Comparison of ENCODE assay signal across 13 cellular contexts in genomic region chr7:22647451-22648257, GRCh38.
DNase-seq lines count a peak whose midpoint lies in the region; ATAC-seq and TF ChIP-seq lines count a peak whose summit lies in the region.
"Had no signal": no experiment of that assay in that cellular context is flagged by ENCODE, and none has a peak within 500 bp of the region (broad histone marks: within the 10 kb centered on the region; RNA-seq: fewer than 3 reads in every experiment).

No MANE protein-coding gene starts in this region.

- H3K79me2 ChIP-seq in osteoblast (ENCODE audit: insufficient read depth, low read length): no peaks in the 10 kb centered on the region

- peaks cover 69% of the 10 kb centered on the region for H3K9me3 Mint-ChIP-seq in endodermal cell

- 91 to 97% methylated on average over 3 of the region's 3 CpGs for WGBS in endodermal cell (ENCODE audit: insufficient coverage in 1 of 2, insufficient read length in 1 of 2), 2 experiments

- H3K27me3 Mint-ChIP-seq in endodermal cell (ENCODE audit: insufficient read depth): no peaks in the 10 kb centered on the region

- no peaks in the 10 kb centered on the region for H3K4me1 ChIP-seq in endodermal cell (ENCODE audit: control insufficient read depth, insufficient read depth, low read length)
- H3K4me1 ChIP-seq in osteoblast (ENCODE audit: insufficient read depth, low read length): peaks cover 35% of the 10 kb centered on the region
- H3K4me1 ChIP-seq: spleen had no signal

- no peaks in the 10 kb centered on the region for H4K20me1 ChIP-seq in osteoblast (ENCODE audit: insufficient read depth, low read length)

- DNase-seq in DMS53 treated with DMSO at 0.1 percent for 48 hours (lab: John Stamatoyannopoulos, UW; ENCODE audit: unreplicated experiment) (peak; percentile 31), RPMI7951 (ENCODE audit: low read depth) (peak; percentile 100), endodermal cell (no peak), osteoblast (ENCODE audit: insufficient read length, low spot score, missing footprints) (no peak), D341Med (ENCODE audit: low spot score) (no peak)
- no peak for DNase-seq in activated naive CD4-positive, alpha-beta T cell treated with Interleukin-2 at 50 U/mL for 16 hours
- DNase-seq: activated naive CD8-positive, alpha-beta T cell treated with anti-CD3 and anti-CD28 coated beads for 36 hours; NCI-H1436 treated with DMSO at 0.1 percent for 48 hours; NCI-H82; spleen had no signal

- H3K27me3 ChIP-seq in endodermal cell (ENCODE audit: control insufficient read depth, insufficient read depth, low read length, poor library complexity, severe bottlenecking) (no peaks in the 10 kb centered on the region), osteoblast (ENCODE audit: insufficient read depth, low read length) (no peaks in the 10 kb centered on the region)
- H3K27me3 ChIP-seq: spleen had no signal

- TF ChIP-seq CTCF in endodermal cell (conservative IDR thresholded peaks at IDR 0.05) (no peak), osteoblast (IDR thresholded peaks at IDR 0.05; ENCODE audit: extremely low read depth, low read depth, low read length) (no peak)

- H3K9ac ChIP-seq in endodermal cell (ENCODE audit: extremely low read depth, low read length, poor library complexity, severe bottlenecking): no peak overlapping the region

- peaks cover 90% of the 10 kb centered on the region for H3K36me3 Mint-ChIP-seq in endodermal cell (ENCODE audit: low read depth)

- H3K4me3 ChIP-seq in endodermal cell (ENCODE audit: low read length) (peak overlapping the region; percentile 63), osteoblast (ENCODE audit: insufficient read depth, low read length) (no peak overlapping the region)
- H3K4me3 ChIP-seq: spleen had no signal

- no peak for ATAC-seq in GM19023 (IDR thresholded peaks at IDR 0.05; ENCODE audit: unreplicated experiment)
- ATAC-seq in HG03196 (IDR thresholded peaks at IDR 0.05; ENCODE audit: unreplicated experiment): no peak

- H3K4me3 Mint-ChIP-seq in endodermal cell: no peak overlapping the region
- H3K4me3 Mint-ChIP-seq: activated naive CD8-positive, alpha-beta T cell treated with anti-CD3 and anti-CD28 coated beads for 36 hours; nephron had no signal

- H3K9me3 ChIP-seq in endodermal cell (ENCODE audit: control insufficient read depth, low read length) (peaks cover 97% of the 10 kb centered on the region), osteoblast (ENCODE audit: low read depth, low read length) (peaks cover 4% of the 10 kb centered on the region)

- no peak overlapping the region for H3K4me2 ChIP-seq in osteoblast (ENCODE audit: insufficient read depth, low read length)

- peaks cover 2% of the 10 kb centered on the region for H3K4me1 Mint-ChIP-seq in endodermal cell
- H3K4me1 Mint-ChIP-seq: activated naive CD8-positive, alpha-beta T cell treated with anti-CD3 and anti-CD28 coated beads for 36 hours; nephron had no signal

- no peak overlapping the region for H3K27ac Mint-ChIP-seq in endodermal cell
- H3K27ac Mint-ChIP-seq: activated naive CD8-positive, alpha-beta T cell treated with anti-CD3 and anti-CD28 coated beads for 36 hours; nephron had no signal

- H2AFZ ChIP-seq in osteoblast (ENCODE audit: low read length): no peak overlapping the region

- H3K27ac ChIP-seq in endodermal cell (ENCODE audit: low read depth, low read length) (no peak overlapping the region), osteoblast (ENCODE audit: low read depth, low read length) (peak overlapping the region; percentile 86)
- H3K27ac ChIP-seq: spleen had no signal

- H3K36me3 ChIP-seq in endodermal cell (ENCODE audit: control insufficient read depth, insufficient read depth, low read length) (peaks cover 77% of the 10 kb centered on the region), osteoblast (ENCODE audit: insufficient read depth, low read length) (no peaks in the 10 kb centered on the region)

Comparison
In these comparisons a context has a peak if more than half of its experiments do, and no peak if none do; other contexts are left out.
1. DNase-seq: peak in DMS53 treated with DMSO at 0.1 percent for 48 hours (single experiment) and RPMI7951 (single experiment); none in endodermal cell (single experiment), osteoblast (single experiment), activated naive CD4-positive, alpha-beta T cell treated with Interleukin-2 at 50 U/mL for 16 hours (single experiment) and D341Med (single experiment).